Comparison of ENCODE assay signal across 8 cellular contexts in the genomic region with DNA sequence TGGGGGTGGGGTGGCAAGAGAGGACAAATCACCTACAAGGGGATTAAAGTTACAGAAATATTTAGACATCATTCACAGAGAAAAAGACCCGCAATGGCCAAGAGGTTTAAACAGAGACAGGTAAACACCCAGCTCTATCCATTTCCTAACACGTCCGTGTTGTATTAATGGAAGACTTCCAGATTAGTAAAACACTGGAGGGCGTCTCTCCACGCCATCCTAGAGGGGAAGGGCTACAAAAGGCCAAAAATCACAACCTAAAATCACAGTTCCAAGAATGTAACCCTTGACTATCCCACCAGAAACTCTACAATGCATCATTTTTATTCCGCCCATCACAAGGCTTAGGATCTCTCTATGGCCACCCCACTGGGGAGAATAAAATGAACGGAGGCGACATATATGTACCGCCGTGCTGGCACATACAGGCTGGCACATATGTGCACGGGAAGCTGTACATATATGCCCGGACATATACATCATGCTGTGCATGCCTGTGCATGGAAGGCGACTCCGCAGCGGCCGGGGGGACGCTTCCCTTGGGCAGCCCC. TPM values are rescaled to one million over a fixed set of nuclear protein-coding genes. Genes with fewer than 3 reads are reported as not detected.
DNase-seq lines count a peak whose midpoint lies in the region; ATAC-seq, FAIRE-seq and TF ChIP-seq lines count a peak whose summit lies in the region.

No MANE protein-coding gene starts in this region.

- H3K9ac ChIP-seq in astrocyte (ENCODE audit: low read length) = peak overlapping the region; percentile 77

- H3K9me3 Mint-ChIP-seq in astrocyte (ENCODE audit: unreplicated experiment) = no peaks in the 10 kb centered on the region

- H3K4me3 ChIP-seq in DOHH2 (ENCODE audit: low read length) = peak overlapping the region; percentile 62; the same call in 1 of the 2 replicates
- peak overlapping the region; percentile 71 for H3K4me3 ChIP-seq in astrocyte (ENCODE audit: insufficient read depth, low read depth, low read length)
- peak overlapping the region; percentile 27 to 54 (median 42) for H3K4me3 ChIP-seq in right lobe of liver
- H3K4me3 ChIP-seq in aorta (ENCODE audit: low read length in 2 of 2) = peak overlapping the region; percentile 1 to 34

- intact Hi-C loops in right lobe of liver (cut with DNase I) (no loop called here), aorta (cut with DNase I) (no loop called here)

- H3K79me2 ChIP-seq in DOHH2 (ENCODE audit: control insufficient read depth, low read length) = no peaks in the 10 kb centered on the region
- H3K79me2 ChIP-seq in astrocyte (ENCODE audit: insufficient read depth, low read length) = no peaks in the 10 kb centered on the region

- H3K27ac Mint-ChIP-seq in astrocyte (ENCODE audit: unreplicated experiment) = peak overlapping the region; percentile 43

- peak overlapping the region; percentile 40; the same call in 1 of the 2 replicates for H3K4me2 ChIP-seq in DOHH2 (ENCODE audit: low read length)
- H3K4me2 ChIP-seq in astrocyte (ENCODE audit: low read length) = peak overlapping the region; percentile 89

- peak overlapping the region; percentile 85 for H3K4me3 Mint-ChIP-seq in astrocyte (ENCODE audit: unreplicated experiment)

- no peaks in the 10 kb centered on the region for H3F3A ChIP-seq in DOHH2 (ENCODE audit: control insufficient read depth, insufficient read depth)

- no peak overlapping the region for H3K27ac ChIP-seq in DOHH2 (ENCODE audit: low read depth, low read length)
- H3K27ac ChIP-seq in astrocyte (ENCODE audit: low read depth, low read length) = no peak overlapping the region
- no peak overlapping the region for H3K27ac ChIP-seq in right lobe of liver
- no peak overlapping the region for H3K27ac ChIP-seq in aorta (ENCODE audit: low read depth in 1 of 2, low read length in 2 of 2)

- peak; percentile 12 for ATAC-seq in HG03571 (IDR thresholded peaks at IDR 0.05; ENCODE audit: unreplicated experiment)
- ATAC-seq in right lobe of liver = peak in 1 of 4 donors; percentile 12
- peak; percentile 66 for ATAC-seq in aorta (ENCODE audit: low FRiP score)
- no peak for ATAC-seq in HG03520 (IDR thresholded peaks at IDR 0.05; ENCODE audit: unreplicated experiment)
- ATAC-seq in HG03045 (IDR thresholded peaks at IDR 0.05; ENCODE audit: unreplicated experiment) = no peak

- H3K27me3 ChIP-seq in DOHH2 (ENCODE audit: control insufficient read depth, low read length) = no peaks in the 10 kb centered on the region
- H3K27me3 ChIP-seq in astrocyte (ENCODE audit: insufficient read depth, low read length) = no peaks in the 10 kb centered on the region
- H3K27me3 ChIP-seq in right lobe of liver = peaks cover 5 to 7% of the 10 kb centered on the region in 2 donors
- no peaks in the 10 kb centered on the region for H3K27me3 ChIP-seq in aorta (ENCODE audit: control insufficient read depth in 1 of 2, insufficient read depth in 2 of 2, low read length in 1 of 2)

- H3K4me1 ChIP-seq in DOHH2 (ENCODE audit: control insufficient read depth, low read length) (peaks cover 11% of the 10 kb centered on the region), astrocyte (ENCODE audit: insufficient read depth, low read length) (no peaks in the 10 kb centered on the region), right lobe of liver (peaks cover 0 to 3% (median 0%) of the 10 kb centered on the region in 4 donors), aorta (ENCODE audit: control insufficient read depth in 1 of 2, insufficient read depth in 2 of 2, low read length in 2 of 2) (no peaks in the 10 kb centered on the region)

- H3K27me3 Mint-ChIP-seq in astrocyte (ENCODE audit: low read depth, unreplicated experiment) = no peaks in the 10 kb centered on the region

- peak overlapping the region; percentile 94 for H2AFZ ChIP-seq in astrocyte (ENCODE audit: low read depth, low read length)

- H3K4me1 Mint-ChIP-seq in astrocyte (ENCODE audit: low read depth, unreplicated experiment) = no peaks in the 10 kb centered on the region

- H3K36me3 ChIP-seq in DOHH2 (ENCODE audit: control insufficient read depth, low read length) (no peaks in the 10 kb centered on the region), astrocyte (ENCODE audit: insufficient read depth, low read length) (no peaks in the 10 kb centered on the region), right lobe of liver (no peaks in the 10 kb centered on the region), aorta (ENCODE audit: control insufficient read depth in 1 of 2, insufficient read depth in 2 of 2, low read length in 1 of 2) (no peaks in the 10 kb centered on the region)

- no peak for TF ChIP-seq POLR2A in right lobe of liver (IDR thresholded peaks at IDR 0.05)

- H3K9me3 ChIP-seq in DOHH2 (ENCODE audit: control insufficient read depth, insufficient read depth, low read length) (no peaks in the 10 kb centered on the region; the same call in 1 of the 2 replicates), astrocyte (ENCODE audit: insufficient read depth, low read depth, low read length) (no peaks in the 10 kb centered on the region), right lobe of liver (no peaks in the 10 kb centered on the region), aorta (ENCODE audit: control insufficient read depth, low read length) (no peaks in the 10 kb centered on the region)

- H4K20me1 ChIP-seq in DOHH2 (ENCODE audit: control insufficient read depth, insufficient read depth, low read depth, low read length) = no peaks in the 10 kb centered on the region
- no peaks in the 10 kb centered on the region for H4K20me1 ChIP-seq in astrocyte (ENCODE audit: insufficient read depth, low read length)

- TF ChIP-seq CTCF in DOHH2 (IDR thresholded peaks at IDR 0.05; ENCODE audit: low read depth, low read length, poor library complexity, severe bottlenecking) = no peak
- TF ChIP-seq CTCF in astrocyte (IDR thresholded peaks at IDR 0.05; ENCODE audit: insufficient read depth, low read depth, low read length) = no peak
- no peak for TF ChIP-seq CTCF in right lobe of liver (IDR thresholded peaks at IDR 0.05)

- no peaks in the 10 kb centered on the region for H3K36me3 Mint-ChIP-seq in astrocyte (ENCODE audit: low read depth, unreplicated experiment)

- FAIRE-seq in astrocyte (lab: Jason Lieb, UNC) = no peak

- 5% methylated on average over 12 of the region's 17 CpGs for WGBS in right lobe of liver (ENCODE audit: insufficient coverage, low coverage, low lambda C conversion rate, missing lambda C conversion rate)
- 2 to 3% methylated on average over 17 of the region's 17 CpGs for WGBS in aorta, 2 donors

- no peaks in the 10 kb centered on the region for H3K9me2 ChIP-seq in DOHH2 (replicated peaks; ENCODE audit: control insufficient read depth, low read length)

- no peak for DNase-seq in astrocyte (ENCODE audit: low read depth)
- DNase-seq in right lobe of liver = no peak
- DNase-seq in aorta = no peak
- no peak for DNase-seq in HPDE6-E6E7 (ENCODE audit: extremely low spot score)

RNA-seq across cellular contexts. Expression of gene PCLO, which starts 0.8 kb away (rescaled TPM):
- 3.0 and 3.1 TPM in 2 replicates for total RNA-seq in astrocyte
- total RNA-seq in right lobe of liver = 1 to 10 TPM in 1 of 6 experiments, under 1 TPM in 5; 0.22 to 1.1 (median 0.33) TPM
- 1 to 10 TPM in 1 of 2 donors, under 1 TPM in 1; 0.52 to 1.2 TPM for total RNA-seq in aorta
- polyA plus RNA-seq in aorta = under 1 TPM; under 0.01 to 0.13 TPM

Comparison
In these comparisons a context has a peak if more than half of its experiments do, and no peak if none do; other contexts are left out.
1. H3K4me3 ChIP-seq: peak in every context shown above with its lines; median percentile 71 in astrocyte; 62 in DOHH2; 42 in right lobe of liver; 18 in aorta.
2. ATAC-seq: peak in HG03571 (single experiment) and aorta (single experiment); none in HG03520 (single experiment) and HG03045 (single experiment).